In the genomic region with DNA sequence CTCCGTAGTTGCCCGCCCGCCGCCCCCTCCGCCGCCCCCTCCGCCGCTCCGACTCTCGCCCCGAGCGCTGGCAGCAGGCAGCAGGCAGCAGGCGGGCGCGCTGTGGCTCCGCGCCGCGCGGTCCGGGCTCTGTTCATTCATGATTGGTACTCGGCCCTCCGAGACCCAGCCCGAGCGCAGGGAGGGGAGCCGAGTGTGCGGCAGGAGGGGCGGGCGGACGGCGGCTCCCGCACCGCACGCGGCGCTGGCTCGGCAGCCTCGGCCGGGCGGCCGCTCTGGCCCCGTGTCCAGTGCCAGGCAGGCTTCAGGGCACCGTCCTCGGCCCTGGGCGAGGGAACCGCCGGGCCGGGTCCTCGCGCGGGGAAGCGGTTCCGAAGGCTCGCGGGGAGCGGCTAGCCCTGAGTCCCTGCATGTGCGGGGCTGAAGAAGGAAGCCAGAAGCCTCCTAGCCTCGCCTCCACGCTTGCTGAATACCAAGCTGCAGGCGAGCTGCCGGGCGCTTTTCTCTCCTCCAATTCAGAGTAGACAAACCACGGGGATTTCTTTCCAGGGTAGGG, we compare ENCODE assay signal across 12 cellular contexts. TPM values are rescaled to one million over a fixed set of nuclear protein-coding genes. Genes with fewer than 3 reads are reported as not detected.
A peak's percentile ranks its signal among the peaks of the same experiment; 100 is the strongest.
DNase-seq lines count a peak whose midpoint lies in the region; ATAC-seq and TF ChIP-seq lines count a peak whose summit lies in the region.
"Had no signal": no experiment of that assay in that cellular context is flagged by ENCODE, and none has a peak within 500 bp of the region (broad histone marks: within the 10 kb centered on the region; RNA-seq: fewer than 3 reads in every experiment).

A gene (plus strand): TSS at position 51 of the 556 bp plus-strand sequence.

- intact Hi-C loops in left ventricle myocardium superior (cut with micrococcal nuclease): no loop called here

- DNase-seq in G401 (ENCODE audit: low spot score): peak; percentile 44
- peak; percentile 58 for DNase-seq in left ventricle myocardium superior
- DNase-seq in renal cortical epithelial cell (ENCODE audit: low read depth): no peak
- no peak for DNase-seq in dedifferentiated amniotic fluid mesenchymal stem cell (ENCODE audit: extremely low spot score)
- DNase-seq in NK-92 treated with Interleukin-12 subunit alpha and Interleukin-12 subunit beta, amount 100 ng/mL, for 24 hours (lab: John Stamatoyannopoulos, UW): no peak
- no peak for DNase-seq in GOT3 (lab: John Stamatoyannopoulos, UW)
- DNase-seq: activated naive CD8-positive, alpha-beta T cell treated with anti-CD3 and anti-CD28 coated beads, Interleukin-2, amount 10 ng/mL, durations not matched to agents 7 days and 5 days; naive B cell; SHP77 had no signal

- in situ Hi-C loops in G401 (cut with HindIII; ENCODE audit: low sequenced_read_pairs): no loop called here

- ATAC-seq in SK-N-SH treated with all-trans-retinoic acid at 6 μM for 48 hours (peak; percentile 81), left ventricle myocardium superior (peak; percentile 73), GM19035 (IDR thresholded peaks at IDR 0.05; ENCODE audit: unreplicated experiment) (no peak)
- ATAC-seq: GM12878 had no signal

TF ChIP-seq in SK-N-SH treated with all-trans-retinoic acid at 6 μM for 48 hours, 23 proteins besides CTCF, POLR2A, EP300 and RAD21:
- TF ChIP-seq ZNF70 (CRISPR knock-in tag; IDR thresholded peaks at IDR 0.05) (no peak), PPARA (CRISPR knock-in tag; IDR thresholded peaks at IDR 0.05; ENCODE audit: borderline replicate concordance) (no peak), RARB (CRISPR knock-in tag; IDR thresholded peaks at IDR 0.05) (no peak), ZFP3 (CRISPR knock-in tag; IDR thresholded peaks at IDR 0.05) (no peak), ARNTL (CRISPR knock-in tag; IDR thresholded peaks at IDR 0.05; ENCODE audit: borderline replicate concordance, low read depth) (no peak), OSR1 (CRISPR knock-in tag; IDR thresholded peaks at IDR 0.05) (no peak), ISL1 (CRISPR knock-in tag; IDR thresholded peaks at IDR 0.05) (no peak), GLIS3 (CRISPR knock-in tag; IDR thresholded peaks at IDR 0.05) (no peak), ZC3H10 (CRISPR knock-in tag; IDR thresholded peaks at IDR 0.05) (no peak), ESRRG (CRISPR knock-in tag; IDR thresholded peaks at IDR 0.05) (no peak), ZNF565 (CRISPR knock-in tag; conservative IDR thresholded peaks at IDR 0.05; ENCODE audit: low read depth) (no peak), TCF4 (CRISPR knock-in tag; IDR thresholded peaks at IDR 0.05; ENCODE audit: borderline replicate concordance) (no peak), BACH2 (CRISPR knock-in tag; IDR thresholded peaks at IDR 0.05; ENCODE audit: borderline replicate concordance) (no peak), SNAI2 (CRISPR knock-in tag; IDR thresholded peaks at IDR 0.05) (no peak), TOX (CRISPR knock-in tag; IDR thresholded peaks at IDR 0.05; ENCODE audit: borderline replicate concordance) (no peak)
- TF ChIP-seq, protein P1, sequence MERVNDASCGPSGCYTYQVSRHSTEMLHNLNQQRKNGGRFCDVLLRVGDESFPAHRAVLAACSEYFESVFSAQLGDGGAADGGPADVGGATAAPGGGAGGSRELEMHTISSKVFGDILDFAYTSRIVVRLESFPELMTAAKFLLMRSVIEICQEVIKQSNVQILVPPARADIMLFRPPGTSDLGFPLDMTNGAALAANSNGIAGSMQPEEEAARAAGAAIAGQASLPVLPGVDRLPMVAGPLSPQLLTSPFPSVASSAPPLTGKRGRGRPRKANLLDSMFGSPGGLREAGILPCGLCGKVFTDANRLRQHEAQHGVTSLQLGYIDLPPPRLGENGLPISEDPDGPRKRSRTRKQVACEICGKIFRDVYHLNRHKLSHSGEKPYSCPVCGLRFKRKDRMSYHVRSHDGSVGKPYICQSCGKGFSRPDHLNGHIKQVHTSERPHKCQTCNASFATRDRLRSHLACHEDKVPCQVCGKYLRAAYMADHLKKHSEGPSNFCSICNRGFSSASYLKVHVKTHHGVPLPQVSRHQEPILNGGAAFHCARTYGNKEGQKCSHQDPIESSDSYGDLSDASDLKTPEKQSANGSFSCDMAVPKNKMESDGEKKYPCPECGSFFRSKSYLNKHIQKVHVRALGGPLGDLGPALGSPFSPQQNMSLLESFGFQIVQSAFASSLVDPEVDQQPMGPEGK (CRISPR knock-in tag; IDR thresholded peaks at IDR 0.05; ENCODE audit: borderline replicate concordance): no peak
- TF ChIP-seq, protein P2, sequence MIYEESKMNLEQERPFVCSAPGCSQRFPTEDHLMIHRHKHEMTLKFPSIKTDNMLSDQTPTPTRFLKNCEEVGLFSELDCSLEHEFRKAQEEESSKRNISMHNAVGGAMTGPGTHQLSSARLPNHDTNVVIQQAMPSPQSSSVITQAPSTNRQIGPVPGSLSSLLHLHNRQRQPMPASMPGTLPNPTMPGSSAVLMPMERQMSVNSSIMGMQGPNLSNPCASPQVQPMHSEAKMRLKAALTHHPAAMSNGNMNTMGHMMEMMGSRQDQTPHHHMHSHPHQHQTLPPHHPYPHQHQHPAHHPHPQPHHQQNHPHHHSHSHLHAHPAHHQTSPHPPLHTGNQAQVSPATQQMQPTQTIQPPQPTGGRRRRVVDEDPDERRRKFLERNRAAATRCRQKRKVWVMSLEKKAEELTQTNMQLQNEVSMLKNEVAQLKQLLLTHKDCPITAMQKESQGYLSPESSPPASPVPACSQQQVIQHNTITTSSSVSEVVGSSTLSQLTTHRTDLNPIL (CRISPR knock-in tag; IDR thresholded peaks at IDR 0.05; ENCODE audit: low read depth): no peak
- TF ChIP-seq, protein P3, sequence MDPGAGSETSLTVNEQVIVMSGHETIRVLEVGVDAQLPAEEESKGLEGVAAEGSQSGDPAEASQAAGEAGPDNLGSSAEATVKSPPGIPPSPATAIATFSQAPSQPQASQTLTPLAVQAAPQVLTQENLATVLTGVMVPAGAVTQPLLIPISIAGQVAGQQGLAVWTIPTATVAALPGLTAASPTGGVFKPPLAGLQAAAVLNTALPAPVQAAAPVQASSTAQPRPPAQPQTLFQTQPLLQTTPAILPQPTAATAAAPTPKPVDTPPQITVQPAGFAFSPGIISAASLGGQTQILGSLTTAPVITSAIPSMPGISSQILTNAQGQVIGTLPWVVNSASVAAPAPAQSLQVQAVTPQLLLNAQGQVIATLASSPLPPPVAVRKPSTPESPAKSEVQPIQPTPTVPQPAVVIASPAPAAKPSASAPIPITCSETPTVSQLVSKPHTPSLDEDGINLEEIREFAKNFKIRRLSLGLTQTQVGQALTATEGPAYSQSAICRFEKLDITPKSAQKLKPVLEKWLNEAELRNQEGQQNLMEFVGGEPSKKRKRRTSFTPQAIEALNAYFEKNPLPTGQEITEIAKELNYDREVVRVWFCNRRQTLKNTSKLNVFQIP (CRISPR knock-in tag; IDR thresholded peaks at IDR 0.05; ENCODE audit: borderline replicate concordance, low read depth): no peak
- TF ChIP-seq, protein P4, sequence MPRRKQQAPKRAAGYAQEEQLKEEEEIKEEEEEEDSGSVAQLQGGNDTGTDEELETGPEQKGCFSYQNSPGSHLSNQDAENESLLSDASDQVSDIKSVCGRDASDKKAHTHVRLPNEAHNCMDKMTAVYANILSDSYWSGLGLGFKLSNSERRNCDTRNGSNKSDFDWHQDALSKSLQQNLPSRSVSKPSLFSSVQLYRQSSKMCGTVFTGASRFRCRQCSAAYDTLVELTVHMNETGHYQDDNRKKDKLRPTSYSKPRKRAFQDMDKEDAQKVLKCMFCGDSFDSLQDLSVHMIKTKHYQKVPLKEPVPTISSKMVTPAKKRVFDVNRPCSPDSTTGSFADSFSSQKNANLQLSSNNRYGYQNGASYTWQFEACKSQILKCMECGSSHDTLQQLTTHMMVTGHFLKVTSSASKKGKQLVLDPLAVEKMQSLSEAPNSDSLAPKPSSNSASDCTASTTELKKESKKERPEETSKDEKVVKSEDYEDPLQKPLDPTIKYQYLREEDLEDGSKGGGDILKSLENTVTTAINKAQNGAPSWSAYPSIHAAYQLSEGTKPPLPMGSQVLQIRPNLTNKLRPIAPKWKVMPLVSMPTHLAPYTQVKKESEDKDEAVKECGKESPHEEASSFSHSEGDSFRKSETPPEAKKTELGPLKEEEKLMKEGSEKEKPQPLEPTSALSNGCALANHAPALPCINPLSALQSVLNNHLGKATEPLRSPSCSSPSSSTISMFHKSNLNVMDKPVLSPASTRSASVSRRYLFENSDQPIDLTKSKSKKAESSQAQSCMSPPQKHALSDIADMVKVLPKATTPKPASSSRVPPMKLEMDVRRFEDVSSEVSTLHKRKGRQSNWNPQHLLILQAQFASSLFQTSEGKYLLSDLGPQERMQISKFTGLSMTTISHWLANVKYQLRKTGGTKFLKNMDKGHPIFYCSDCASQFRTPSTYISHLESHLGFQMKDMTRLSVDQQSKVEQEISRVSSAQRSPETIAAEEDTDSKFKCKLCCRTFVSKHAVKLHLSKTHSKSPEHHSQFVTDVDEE (CRISPR knock-in tag; IDR thresholded peaks at IDR 0.05): no peak

RNA-seq across cellular contexts. Expression of the gene that starts here (rescaled TPM):
- total RNA-seq in G401 (2014; rRNA removed; shearing (Covaris generic)): not detected in 2 replicates
- 0.20 TPM for total RNA-seq in left ventricle myocardium superior
- total RNA-seq in renal cortical epithelial cell: 12.2 and 32.4 TPM in 2 replicates
- total RNA-seq: activated naive CD8-positive, alpha-beta T cell treated with anti-CD3 and anti-CD28 coated beads, Interleukin-2, amount 10 ng/mL, durations not matched to agents 7 days and 5 days; GM12878 had no signal

Comparison
In these comparisons a context has a peak if more than half of its experiments do, and no peak if none do; other contexts are left out.
1. RNA of the gene that starts here (total RNA-seq): 12.2 to 32.4 TPM in renal cortical epithelial cell; 0.20 TPM in left ventricle myocardium superior (single experiment) and not detected in G401; every median in the first group is over 10 times any median in the second.
2. Peak in DNase-seq in G401; RNA of the gene not detected or under 1 TPM.
3. Peak in DNase-seq and ATAC-seq in left ventricle myocardium superior; RNA of the gene not detected or under 1 TPM.